Comparison of ENCODE assay signal across 8 cellular contexts in genomic region chr11:65569973-65570918, GRCh38. TPM values are rescaled to one million over a fixed set of nuclear protein-coding genes. Genes with fewer than 3 reads are reported as not detected.
DNase-seq lines count a peak whose midpoint lies in the region; ATAC-seq and TF ChIP-seq lines count a peak whose summit lies in the region.

ZNRD2 (plus strand) TSS chr11:65570477; CDS start chr11:65570492, 15 bp downstream.

- H3K4me3 ChIP-seq in SK-N-SH (ENCODE audit: low read depth in 2 of 2, low read length in 1 of 2) (peak within 1 kb of the TSS; percentile 76 to 99), osteoblast (ENCODE audit: insufficient read depth, low read length) (peak within 1 kb of the TSS; percentile 98), thoracic aorta (peak within 1 kb of the TSS; percentile 93)

- H3K9ac ChIP-seq in SK-N-SH: peak within 1 kb of the TSS; percentile 77

- H3K36me3 ChIP-seq in SK-N-SH (replicated peaks in 1 of 2; ENCODE audit: control insufficient read depth in 1 of 2, insufficient read depth in 2 of 2, low read length in 1 of 2) (peaks cover 8 to 10% of the 10 kb centered on the region in 2 experiments), osteoblast (ENCODE audit: insufficient read depth, low read length) (peaks cover 11% of the 10 kb centered on the region), thoracic aorta (no peaks in the 10 kb centered on the region)

- DNase-seq in GM10266 (ENCODE audit: extremely low spot score) (peak; percentile 97), NCI-H1048 (lab: John Stamatoyannopoulos, UW) (peak; percentile 96), SK-N-SH (peak; percentile 95), globus pallidus (ENCODE audit: low spot score) (peak; percentile 98), osteoblast (ENCODE audit: insufficient read length, low spot score, missing footprints) (peak; percentile 100), thoracic aorta (ENCODE audit: low spot score) (peak; percentile 92)
- DNase-seq in activated naive CD4-positive, alpha-beta T cell treated with anti-CD3 and anti-CD28 coated beads, Interleukin-2, amount 50 U/mL, for 16 hours: peak; percentile 99

- H3K9me3 ChIP-seq in SK-N-SH (no peaks in the 10 kb centered on the region), osteoblast (ENCODE audit: low read depth, low read length) (no peaks in the 10 kb centered on the region), thoracic aorta (no peaks in the 10 kb centered on the region)

- POLR2A ChIA-PET in SK-N-SH (lab: Yijun Ruan, JAX): interaction anchor here (0.9 to 1.7 kb wide), 7 partner anchors 10 to 146 kb away, joined by 3 to 12 read pairs (median 4); partner anchors contain the start of gene MALAT1

- TF ChIP-seq EP300 in SK-N-SH (IDR thresholded peaks at IDR 0.05; ENCODE audit: borderline replicate concordance in 1 of 2, low read depth in 1 of 2, low read length in 1 of 2): no peak; a peak in 1 of 4 replicates

- H3K79me2 ChIP-seq in SK-N-SH (ENCODE audit: insufficient read depth) (peaks cover 62% of the 10 kb centered on the region), osteoblast (ENCODE audit: insufficient read depth, low read length) (peaks cover 56% of the 10 kb centered on the region)

- H3K27ac ChIP-seq in SK-N-SH (ENCODE audit: low read depth in 2 of 2, low read length in 1 of 2) (peak within 1 kb of the TSS; percentile 81 to 97), osteoblast (ENCODE audit: low read depth, low read length) (peak within 1 kb of the TSS; percentile 95), thoracic aorta (peak within 1 kb of the TSS; percentile 93 to 96)

- H3K4me2 ChIP-seq in SK-N-SH (peak within 1 kb of the TSS; percentile 95), osteoblast (ENCODE audit: insufficient read depth, low read length) (peak within 1 kb of the TSS; percentile 100)

- H3F3A ChIP-seq in SK-N-SH (replicated peaks; ENCODE audit: insufficient read depth): peaks cover 39% of the 10 kb centered on the region

- ATAC-seq in HG02588 (IDR thresholded peaks at IDR 0.05; ENCODE audit: unreplicated experiment) (peak; percentile 53), thoracic aorta (ENCODE audit: insufficient number of reproducible peaks, low FRiP score, low read depth) (peak; percentile 70)

- H2AFZ ChIP-seq in SK-N-SH (ENCODE audit: low read depth) (peak within 1 kb of the TSS; percentile 69; the same call in 1 of the 2 replicates), osteoblast (ENCODE audit: low read length) (peak within 1 kb of the TSS; percentile 97)

- TF ChIP-seq CTCF in GM10266 (IDR thresholded peaks at IDR 0.05; ENCODE audit: control insufficient read depth, insufficient read depth, low read depth, missing control alignments): peak; percentile 69
- peak; percentile 65 for TF ChIP-seq CTCF in SK-N-SH (IDR thresholded peaks at IDR 0.05)
- TF ChIP-seq CTCF in osteoblast (IDR thresholded peaks at IDR 0.05; ENCODE audit: extremely low read depth, low read depth, low read length): peak; percentile 69
- TF ChIP-seq CTCF in thoracic aorta (IDR thresholded peaks at IDR 0.05): peak; percentile 40

- H3K27me3 ChIP-seq in SK-N-SH (ENCODE audit: insufficient read depth): no peaks in the 10 kb centered on the region
- H3K27me3 ChIP-seq in osteoblast (ENCODE audit: insufficient read depth, low read length): no peaks in the 10 kb centered on the region
- no peaks in the 10 kb centered on the region for H3K27me3 ChIP-seq in thoracic aorta (replicated peaks; ENCODE audit: insufficient read depth)

- peaks cover 14% of the 10 kb centered on the region for H4K20me1 ChIP-seq in SK-N-SH (ENCODE audit: insufficient read depth)
- peaks cover 17% of the 10 kb centered on the region for H4K20me1 ChIP-seq in osteoblast (ENCODE audit: insufficient read depth, low read length)

- 0% methylated on average over 23 of the region's 89 CpGs for WGBS in SK-N-SH (ENCODE audit: low lambda C conversion rate)

- H3K4me1 ChIP-seq in SK-N-SH (ENCODE audit: control insufficient read depth in 1 of 2, insufficient read depth in 2 of 2, low read depth in 1 of 2, low read length in 1 of 2) (peaks cover 41 to 47% of the 10 kb centered on the region in 2 experiments; a peak in 3 of 4 replicates), osteoblast (ENCODE audit: insufficient read depth, low read length) (peaks cover 54% of the 10 kb centered on the region), thoracic aorta (ENCODE audit: control insufficient read depth in 1 of 2, low read depth in 2 of 2) (peaks cover 38 to 68% of the 10 kb centered on the region in 2 donors)

- peak; percentile 62 for TF ChIP-seq RAD21 in SK-N-SH (IDR thresholded peaks at IDR 0.05; ENCODE audit: low read length)

- CTCF ChIA-PET in SK-N-SH (lab: Yijun Ruan, JAX): interaction anchor here (0.7 to 13.6 kb wide), 15 partner anchors 9 to 255 kb away, joined by 3 to 295 read pairs (median 4); partner anchors contain the start of genes KCNK7 and LTBP3

- no peaks in the 10 kb centered on the region for H3K9me2 ChIP-seq in SK-N-SH

TF ChIP-seq in SK-N-SH, 30 proteins besides CTCF, POLR2A, EP300 and RAD21 (continues in another document):
- TF ChIP-seq REST (IDR thresholded peaks at IDR 0.05; ENCODE audit: low read depth, low read length): peak; percentile 20; the same call in 1 of the 2 replicates
- no peak; the same call in 1 of the 2 replicates for TF ChIP-seq RXRA (IDR thresholded peaks at IDR 0.05; ENCODE audit: borderline replicate concordance, low read depth)
- no peak for TF ChIP-seq FOXM1 (IDR thresholded peaks at IDR 0.05; ENCODE audit: low read depth)
- TF ChIP-seq GABPA (IDR thresholded peaks at IDR 0.05; ENCODE audit: low read depth): peak; percentile 95
- TF ChIP-seq USF2 (IDR thresholded peaks at IDR 0.05; ENCODE audit: borderline replicate concordance, low read depth, low read length): no peak
- peak; percentile 83 for TF ChIP-seq NRF1 (IDR thresholded peaks at IDR 0.05; ENCODE audit: low read depth, low read length)
- peak; percentile 76 for TF ChIP-seq PBX3 (IDR thresholded peaks at IDR 0.05)
- no peak for TF ChIP-seq ZBTB33 (IDR thresholded peaks at IDR 0.05; ENCODE audit: borderline replicate concordance, low read depth)
- peak; percentile 76 for TF ChIP-seq TAF1 (IDR thresholded peaks at IDR 0.05; ENCODE audit: borderline replicate concordance, low read depth, low read length)

RNA-seq across cellular contexts. Expression of gene ZNRD2, which starts in this region (rescaled TPM):
- 62.5 and 78.1 TPM in 2 replicates for polyA plus RNA-seq in SK-N-SH (2012; rRNA removed)
- 32.6 and 44.8 TPM in 2 replicates for polyA plus RNA-seq in SK-N-SH (2012; cell fraction: cytosol; rRNA removed)
- 76.5 and 92.5 TPM in 2 replicates for polyA plus RNA-seq in SK-N-SH (2012; cell fraction: nucleus; rRNA removed)
- 37.1 and 42.3 TPM in 2 replicates for total RNA-seq in osteoblast
- total RNA-seq in thoracic aorta: 10 to 100 TPM; 38.4 to 51.7 TPM

Comparison
In these comparisons a context has a peak if more than half of its experiments do, and no peak if none do; other contexts are left out.
1. Peak in every context shown above with its lines: DNase-seq, ATAC-seq, H3K4me3 ChIP-seq and H3K27ac ChIP-seq.